In the genomic region with DNA sequence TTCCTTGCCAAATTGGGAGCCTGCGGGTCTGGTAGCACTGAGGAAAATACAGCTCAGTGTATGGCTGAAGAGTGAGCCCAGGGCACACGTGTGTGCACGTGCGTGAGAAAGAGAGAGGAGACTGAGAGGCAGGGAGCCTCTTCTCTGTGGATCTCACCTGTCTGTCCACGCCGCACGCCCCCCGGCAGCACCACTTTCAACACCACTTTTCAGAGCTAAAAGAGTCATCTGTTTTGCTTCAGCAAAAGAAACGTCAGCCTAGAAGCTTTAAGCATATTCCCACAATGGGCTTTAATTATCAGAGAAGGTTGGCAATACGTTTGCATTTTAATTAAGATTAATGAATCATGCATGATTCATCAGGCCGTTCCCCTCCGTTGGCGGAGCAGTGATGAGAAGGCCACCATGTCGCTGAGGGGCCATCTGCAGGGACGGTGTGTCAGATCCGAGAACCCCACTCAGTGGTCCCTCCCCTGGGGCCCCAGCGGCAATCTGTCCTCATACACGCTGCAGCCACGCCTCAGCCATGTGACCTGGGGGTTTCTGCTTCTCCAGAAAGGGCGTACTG, we compare ENCODE assay signal across 10 cellular contexts. TPM values are rescaled to one million over a fixed set of nuclear protein-coding genes. Genes with fewer than 3 reads are reported as not detected.
DNase-seq lines count a peak whose midpoint lies in the region; ATAC-seq and TF ChIP-seq lines count a peak whose summit lies in the region.
"Had no signal": no experiment of that assay in that cellular context is flagged by ENCODE, and none has a peak within 500 bp of the region (broad histone marks: within the 10 kb centered on the region; RNA-seq: fewer than 3 reads in every experiment).

No MANE protein-coding gene starts in this region.

- peak overlapping the region; percentile 67 for H3K4me2 ChIP-seq in GM23248 (ENCODE audit: unreplicated experiment)

- H3K27me3 ChIP-seq in A673 (replicated peaks; ENCODE audit: insufficient read depth, low read depth, low read length, poor library complexity) (no peaks in the 10 kb centered on the region), GM23248 (replicated peaks; ENCODE audit: insufficient read depth) (no peaks in the 10 kb centered on the region), foreskin keratinocyte (peaks cover 3% of the 10 kb centered on the region), body of pancreas (no peaks in the 10 kb centered on the region)
- H3K27me3 ChIP-seq: cardiac muscle cell had no signal

- H3K9me2 ChIP-seq in GM23248 (ENCODE audit: insufficient read depth): no peaks in the 10 kb centered on the region

- H3K27ac ChIP-seq in A673 (ENCODE audit: low read depth, low read length, poor library complexity, severe bottlenecking) (no peak overlapping the region), GM23248 (no peak overlapping the region), foreskin keratinocyte (peak overlapping the region; percentile 86), body of pancreas (no peak overlapping the region)
- H3K27ac ChIP-seq: cardiac muscle cell had no signal

- DNase-seq in A673 (ENCODE audit: low spot score) (peak; percentile 34), GM23248 (peak; percentile 70), WTC11 (ENCODE audit: low spot score) (no peak), foreskin keratinocyte (peak in 1 of 2 donors; percentile 39), body of pancreas (no peak), SKM-1 (lab: John Stamatoyannopoulos, UW; ENCODE audit: unreplicated experiment) (no peak)
- DNase-seq: activated CD4-positive, alpha-beta T cell treated with anti-CD3 and anti-CD28 coated beads, Interleukin-2, amount 50 U/mL, for 1 hour had no signal

- in situ Hi-C loops in GM23248 (cut with MboI): no loop called here

- no peaks in the 10 kb centered on the region for H3K79me2 ChIP-seq in GM23248 (ENCODE audit: insufficient read depth)

- H3K36me3 Mint-ChIP-seq in WTC11: no peaks in the 10 kb centered on the region

- H3F3A ChIP-seq in GM23248 (ENCODE audit: insufficient read depth): peaks cover 8% of the 10 kb centered on the region; the same call in 1 of the 2 replicates

- H2AFZ ChIP-seq in GM23248: no peak overlapping the region

- H3K36me3 ChIP-seq in A673 (ENCODE audit: insufficient read depth, low read length, poor library complexity, severe bottlenecking): no peaks in the 10 kb centered on the region
- no peaks in the 10 kb centered on the region for H3K36me3 ChIP-seq in GM23248 (ENCODE audit: low read depth)
- no peaks in the 10 kb centered on the region for H3K36me3 ChIP-seq in body of pancreas (replicated peaks in 1 of 2; ENCODE audit: insufficient read depth in 1 of 2, low read depth in 2 of 2)
- H3K36me3 ChIP-seq: cardiac muscle cell had no signal

- 16% methylated on average over 20 of the region's 20 CpGs for WGBS in GM23248 (ENCODE audit: low coverage in 1 of 2, low lambda C conversion rate in 2 of 2, missing lambda C conversion rate in 2 of 2), 2 experiments
- WGBS in body of pancreas, 2 donors: 71 to 82% methylated on average over 19 to 20 of the region's 20 CpGs

- TF ChIP-seq POLR2A in body of pancreas (IDR thresholded peaks at IDR 0.05): no peak

- H3K9me3 ChIP-seq in A673 (ENCODE audit: low read depth, low read length, poor library complexity, severe bottlenecking) (no peaks in the 10 kb centered on the region), GM23248 (ENCODE audit: low read depth) (no peaks in the 10 kb centered on the region), body of pancreas (no peaks in the 10 kb centered on the region)

- CTCF ChIA-PET in A673 (lab: Charles Lee) (no interaction called here), WTC11 (lab: Charles Lee) (no interaction called here)

- peak overlapping the region; percentile 57; the same call in 1 of the 2 replicates for H3K27ac Mint-ChIP-seq in WTC11

- TF ChIP-seq CTCF in A673 (conservative IDR thresholded peaks at IDR 0.05; ENCODE audit: low read depth, low read length) (no peak), WTC11 (IDR thresholded peaks at IDR 0.05) (no peak), foreskin keratinocyte (conservative IDR thresholded peaks at IDR 0.05) (no peak), body of pancreas (IDR thresholded peaks at IDR 0.05) (no peak)

- H3K4me1 Mint-ChIP-seq in WTC11: peaks cover 21% of the 10 kb centered on the region

- no peaks in the 10 kb centered on the region for H4K20me1 ChIP-seq in GM23248 (ENCODE audit: insufficient read depth)

- intact Hi-C loops in A673 (cut with micrococcal nuclease; ENCODE audit: unreplicated experiment): no loop called here
- intact Hi-C loops in body of pancreas (cut with DNase I): no loop called here

- peak overlapping the region; percentile 65 for H3K9ac ChIP-seq in GM23248

- BruUV-seq in A673 (replicated peaks; lab: Mats Ljungman, UMichigan): no TSS peak

- H3K4me3 ChIP-seq in A673 (ENCODE audit: low read depth, low read length, poor library complexity, severe bottlenecking) (no peak overlapping the region), GM23248 (peak overlapping the region; percentile 19; the same call in 1 of the 2 replicates), body of pancreas (no peak overlapping the region)
- H3K4me3 ChIP-seq: cardiac muscle cell had no signal

- no peaks in the 10 kb centered on the region for H3K9me3 Mint-ChIP-seq in WTC11

- no peak overlapping the region for H3K4me3 Mint-ChIP-seq in WTC11

- POLR2A ChIA-PET in A673 (lab: Charles Lee; ENCODE audit: low non-redundant PET): no interaction called here
- POLR2A ChIA-PET in WTC11 (lab: Charles Lee): no interaction called here

- H3K27me3 Mint-ChIP-seq in WTC11 (ENCODE audit: low read depth): no peaks in the 10 kb centered on the region

- H3K4me1 ChIP-seq in A673 (ENCODE audit: insufficient read depth, low read length, poor library complexity, severe bottlenecking) (peaks cover 19% of the 10 kb centered on the region), GM23248 (ENCODE audit: insufficient read depth) (peaks cover 14% of the 10 kb centered on the region), foreskin keratinocyte (peaks cover 27% of the 10 kb centered on the region), body of pancreas (no peaks in the 10 kb centered on the region)

- no peak for ATAC-seq in WTC11
- peak; percentile 18 for ATAC-seq in foreskin keratinocyte
- ATAC-seq in HG02759 (IDR thresholded peaks at IDR 0.05; ENCODE audit: unreplicated experiment): no peak
- ATAC-seq in body of pancreas: no peak
- no peak for ATAC-seq in HG03025 (IDR thresholded peaks at IDR 0.05; ENCODE audit: low FRiP score, unreplicated experiment)

TF ChIP-seq in WTC11, 78 proteins besides CTCF, POLR2A, EP300 and RAD21:
- TF ChIP-seq TEAD4 (CRISPR knock-in tag; IDR thresholded peaks at IDR 0.05): no peak

RNA-seq across cellular contexts. Expression of a gene that starts 56.8 kb away (rescaled TPM):
- 0.98 and 4.2 TPM in 2 replicates for total RNA-seq in A673 (2021)
- under 0.01 and 0.65 TPM in 2 replicates for total RNA-seq in GM23248 (2014; rRNA removed; shearing (Covaris generic))
- 0.29 TPM in 1 of 2 replicates, not detected in the other for polyA plus RNA-seq in GM23248 (2016; fragmentation: Nextera tagmentation; extraction: Ambion mirVana)
- total RNA-seq in WTC11 (2021): 3.7 to 3.9 TPM (median 3.8 TPM) in 3 replicates
- 2.8 and 26.8 TPM in 2 replicates for total RNA-seq in foreskin keratinocyte
- 0.67 and 11.0 TPM in 2 replicates for polyA plus RNA-seq in foreskin keratinocyte
- 10 to 100 TPM in 1 of 2 donors, under 1 TPM in 1; 0.52 to 43.2 TPM for total RNA-seq in body of pancreas

Comparison
In these comparisons a context has a peak if more than half of its experiments do, and no peak if none do; other contexts are left out.
1. DNase-seq: peak in A673 (single experiment) and GM23248 (single experiment); none in WTC11 (single experiment), body of pancreas (0 of 4) and SKM-1 (single experiment).